14 cellular contexts compared by ENCODE assay signal in genomic region chr1:228978486-228979324, GRCh38.
DNase-seq lines count a peak whose midpoint lies in the region; ATAC-seq and TF ChIP-seq lines count a peak whose summit lies in the region.
"Had no signal": no experiment of that assay in that cellular context is flagged by ENCODE, and none has a peak within 500 bp of the region (broad histone marks: within the 10 kb centered on the region; RNA-seq: fewer than 3 reads in every experiment).

No MANE protein-coding gene starts in this region.

- TF ChIP-seq POLR2A in prostate gland (IDR thresholded peaks at IDR 0.05) (no peak), esophagus squamous epithelium (IDR thresholded peaks at IDR 0.05) (no peak), spleen (IDR thresholded peaks at IDR 0.05) (no peak)

- POLR2A ChIA-PET in WTC11 (lab: Charles Lee): no interaction called here

- H3K4me3 Mint-ChIP-seq in WTC11: no peak overlapping the region
- H3K4me3 Mint-ChIP-seq: CD8-positive, alpha-beta memory T cell had no signal

- DNase-seq in EH (ENCODE audit: low read depth): peak; percentile 13
- no peak for DNase-seq in WTC11 (ENCODE audit: low spot score)
- DNase-seq in left ventricle myocardium superior: peak; percentile 62
- DNase-seq in prostate gland (ENCODE audit: low spot score): peak; percentile 49
- no peak for DNase-seq in esophagus squamous epithelium (lab: John Stamatoyannopoulos, UW)
- DNase-seq in spleen: no peak
- no peak for DNase-seq in effector CD8-positive, alpha-beta T cell (lab: John Stamatoyannopoulos, UW)
- DNase-seq: CD8-positive, alpha-beta memory T cell; central memory CD4-positive, alpha-beta T cell; KBM-7; midbrain; stimulated activated CD4-positive, alpha-beta T cell treated with anti-CD3 and anti-CD28 coated beads, Interleukin-12 subunit alpha, Interleukin-12 subunit beta, amount 100 ng/mL, for 4 hours; WERI-Rb-1 had no signal

- H3K36me3 Mint-ChIP-seq in WTC11: no peaks in the 10 kb centered on the region
- H3K36me3 Mint-ChIP-seq: CD8-positive, alpha-beta memory T cell had no signal

- peak; percentile 61; the same call in 1 of the 2 replicates for ATAC-seq in WTC11
- peak; percentile 74 for ATAC-seq in left ventricle myocardium superior
- no peak for ATAC-seq in HG03095 (IDR thresholded peaks at IDR 0.05; ENCODE audit: unreplicated experiment)

- no peaks in the 10 kb centered on the region for H3K9me3 ChIP-seq in prostate gland
- no peaks in the 10 kb centered on the region for H3K9me3 ChIP-seq in esophagus squamous epithelium
- H3K9me3 ChIP-seq in spleen: no peaks in the 10 kb centered on the region

- H3K27ac ChIP-seq in prostate gland: peak overlapping the region in 1 of 2 donors; percentile 47
- no peak overlapping the region for H3K27ac ChIP-seq in esophagus squamous epithelium
- H3K27ac ChIP-seq in spleen: no peak overlapping the region
- H3K27ac ChIP-seq: WERI-Rb-1 had no signal

- WGBS in prostate gland: 47% methylated on average over 14 of the region's 14 CpGs
- 39 to 49% methylated on average over 11 of the region's 14 CpGs for WGBS in esophagus squamous epithelium, 2 donors
- WGBS in spleen, 5 donors: 62 to 77% (median 74%) methylated on average over 10 to 14 of the region's 14 CpGs

- peaks cover 49% of the 10 kb centered on the region for H3K4me1 Mint-ChIP-seq in WTC11
- H3K4me1 Mint-ChIP-seq: CD8-positive, alpha-beta memory T cell had no signal

- H3K27me3 Mint-ChIP-seq in WTC11 (ENCODE audit: low read depth): no peaks in the 10 kb centered on the region; the same call in 1 of the 2 replicates

- CTCF ChIA-PET in WTC11 (lab: Charles Lee): interaction anchor here (1.1 kb wide), 1 partner anchor 315 kb away, joined by 3 read pairs; no protein-coding TSS in a partner anchor

- H3K27ac Mint-ChIP-seq in WTC11: peak overlapping the region; percentile 40; the same call in 1 of the 2 replicates

- no peaks in the 10 kb centered on the region for H3K27me3 ChIP-seq in prostate gland (replicated peaks; ENCODE audit: insufficient read depth)
- peaks cover 0 to 4% (median 0%) of the 10 kb centered on the region in 4 donors for H3K27me3 ChIP-seq in esophagus squamous epithelium
- H3K27me3 ChIP-seq in spleen (replicated peaks in 1 of 7): no peaks in the 10 kb centered on the region

- intact Hi-C loops in left ventricle myocardium superior (cut with micrococcal nuclease): no loop called here
- intact Hi-C loops in prostate gland (cut with DNase I): no loop called here
- intact Hi-C loops in esophagus squamous epithelium (cut with DNase I): no loop called here
- intact Hi-C loops in spleen (cut with DNase I; ENCODE audit: low total_unique reads): no loop called here

- TF ChIP-seq CTCF in WTC11 (IDR thresholded peaks at IDR 0.05) (no peak), prostate gland (IDR thresholded peaks at IDR 0.05) (no peak), esophagus squamous epithelium (IDR thresholded peaks at IDR 0.05) (no peak), spleen (IDR thresholded peaks at IDR 0.05 in 8 of 11, conservative IDR thresholded peaks at IDR 0.05 in 3 of 11) (no peak)

- H3K9me3 Mint-ChIP-seq in WTC11: no peaks in the 10 kb centered on the region
- H3K9me3 Mint-ChIP-seq: CD8-positive, alpha-beta memory T cell had no signal

- no peaks in the 10 kb centered on the region for H3K36me3 ChIP-seq in prostate gland
- no peaks in the 10 kb centered on the region for H3K36me3 ChIP-seq in esophagus squamous epithelium
- no peaks in the 10 kb centered on the region for H3K36me3 ChIP-seq in spleen
- H3K36me3 ChIP-seq: WERI-Rb-1 had no signal

- H3K4me3 ChIP-seq in prostate gland (no peak overlapping the region), esophagus squamous epithelium (no peak overlapping the region), spleen (no peak overlapping the region)

- H3K4me1 ChIP-seq in prostate gland (replicated peaks) (peaks cover 5% of the 10 kb centered on the region), esophagus squamous epithelium (peaks cover 3 to 12% (median 10%) of the 10 kb centered on the region in 3 donors), spleen (peaks cover 0 to 35% (median 17%) of the 10 kb centered on the region in 6 donors)

TF ChIP-seq in WTC11, 78 proteins besides CTCF, POLR2A, EP300 and RAD21:
- TF ChIP-seq ZNF317 (CRISPR knock-in tag; IDR thresholded peaks at IDR 0.05; ENCODE audit: borderline replicate concordance, low read depth) (no peak), ZNF416 (CRISPR knock-in tag; IDR thresholded peaks at IDR 0.05) (no peak), GRHL2 (CRISPR knock-in tag; IDR thresholded peaks at IDR 0.05; ENCODE audit: insufficient replicate concordance, severe bottlenecking) (no peak)
- TF ChIP-seq, protein P1, sequence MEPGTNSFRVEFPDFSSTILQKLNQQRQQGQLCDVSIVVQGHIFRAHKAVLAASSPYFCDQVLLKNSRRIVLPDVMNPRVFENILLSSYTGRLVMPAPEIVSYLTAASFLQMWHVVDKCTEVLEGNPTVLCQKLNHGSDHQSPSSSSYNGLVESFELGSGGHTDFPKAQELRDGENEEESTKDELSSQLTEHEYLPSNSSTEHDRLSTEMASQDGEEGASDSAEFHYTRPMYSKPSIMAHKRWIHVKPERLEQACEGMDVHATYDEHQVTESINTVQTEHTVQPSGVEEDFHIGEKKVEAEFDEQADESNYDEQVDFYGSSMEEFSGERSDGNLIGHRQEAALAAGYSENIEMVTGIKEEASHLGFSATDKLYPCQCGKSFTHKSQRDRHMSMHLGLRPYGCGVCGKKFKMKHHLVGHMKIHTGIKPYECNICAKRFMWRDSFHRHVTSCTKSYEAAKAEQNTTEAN (CRISPR knock-in tag; IDR thresholded peaks at IDR 0.05): no peak
- TF ChIP-seq, protein P2, sequence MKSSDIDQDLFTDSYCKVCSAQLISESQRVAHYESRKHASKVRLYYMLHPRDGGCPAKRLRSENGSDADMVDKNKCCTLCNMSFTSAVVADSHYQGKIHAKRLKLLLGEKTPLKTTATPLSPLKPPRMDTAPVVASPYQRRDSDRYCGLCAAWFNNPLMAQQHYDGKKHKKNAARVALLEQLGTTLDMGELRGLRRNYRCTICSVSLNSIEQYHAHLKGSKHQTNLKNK (CRISPR knock-in tag; IDR thresholded peaks at IDR 0.05): no peak

Comparison
In these comparisons a context has a peak if more than half of its experiments do, and no peak if none do; other contexts are left out.
1. DNase-seq: peak in EH (single experiment), left ventricle myocardium superior (single experiment) and prostate gland (single experiment); none in WTC11 (single experiment), esophagus squamous epithelium (single experiment), spleen (single experiment) and effector CD8-positive, alpha-beta T cell (single experiment).